ENCODE assay signal across 1 cellular context in the genomic region with DNA sequence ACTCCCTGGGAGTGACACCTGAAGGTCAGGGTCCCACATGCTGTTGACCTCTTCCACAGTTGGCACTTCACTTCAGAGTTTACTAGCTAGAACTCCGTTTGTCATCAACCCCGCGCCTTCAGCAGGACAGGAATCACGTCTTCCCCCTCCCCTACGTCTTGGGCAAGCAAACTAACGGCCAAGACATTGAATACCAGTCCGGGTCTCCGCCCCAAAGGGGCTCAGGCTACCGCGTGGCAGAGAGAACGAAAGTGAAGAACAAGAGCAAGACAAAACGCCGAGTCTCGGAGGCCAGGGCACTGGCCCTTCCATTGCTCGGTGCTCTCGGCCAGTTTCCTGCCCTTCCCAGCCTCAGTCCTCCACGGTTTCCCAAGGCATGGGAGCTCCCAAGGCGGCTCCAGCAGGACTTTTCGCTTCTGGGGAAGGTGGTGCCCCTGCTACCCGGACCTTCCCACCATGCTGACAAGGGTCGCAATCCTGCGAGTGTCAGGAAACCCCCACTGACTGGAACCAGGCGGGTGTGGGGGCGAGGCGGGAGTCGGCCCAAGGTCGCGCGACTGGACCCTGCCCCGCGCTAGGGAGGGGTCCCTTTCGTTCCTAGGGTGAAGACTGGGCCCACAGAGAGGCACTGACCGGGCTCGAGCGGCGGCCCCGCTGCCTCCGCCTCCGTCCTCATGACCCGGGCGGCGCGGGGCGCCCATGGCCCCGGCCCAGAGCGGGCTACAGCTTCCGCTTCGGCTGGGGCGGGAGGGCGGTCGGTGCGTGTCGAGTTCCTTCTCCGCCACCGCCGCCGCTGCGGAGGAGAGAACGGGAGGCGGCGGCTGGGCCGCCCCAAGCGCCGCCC.
A peak's percentile ranks its signal among the peaks of the same experiment; 100 is the strongest.
TF ChIP-seq lines count a peak whose summit lies in the region.

Gene GUCD1 (minus strand): TSS at position 823 of the 844 bp plus-strand sequence. CDS start 147 bp downstream, at position 676.

TF ChIP-seq in HepG2, 621 proteins besides CTCF, POLR2A, EP300 and RAD21 (continued from another document and continues in another):
- TF ChIP-seq ZMYM3 (CRISPR knock-in tag; IDR thresholded peaks at IDR 0.05) (0 out of 2 replicates have a peak, but pooled peaks have one; percentile 11), HIVEP1 (CRISPR knock-in tag; IDR thresholded peaks at IDR 0.05) (peak; percentile 56; the same call in 1 of the 2 replicates), ZNF670 (CRISPR knock-in tag; IDR thresholded peaks at IDR 0.05; ENCODE audit: borderline replicate concordance) (0 out of 2 replicates have a peak, but pooled peaks have one; percentile 0), ZC3H13 (CRISPR knock-in tag; IDR thresholded peaks at IDR 0.05) (0 out of 2 replicates have a peak, but pooled peaks have one; percentile 39), CHCHD3 (CRISPR knock-in tag; IDR thresholded peaks at IDR 0.05) (0 out of 2 replicates have a peak, but pooled peaks have one; percentile 71), SP4 (CRISPR knock-in tag; IDR thresholded peaks at IDR 0.05) (peak; percentile 64), TERF1 (CRISPR knock-in tag; IDR thresholded peaks at IDR 0.05) (0 out of 2 replicates have a peak, but pooled peaks have one; percentile 32), NCOA1 (CRISPR knock-in tag; IDR thresholded peaks at IDR 0.05) (peak; percentile 52), E2F5 (CRISPR knock-in tag; conservative IDR thresholded peaks at IDR 0.05) (0 out of 2 replicates have a peak, but pooled peaks have one; percentile 21), ZNF225 (CRISPR knock-in tag; IDR thresholded peaks at IDR 0.05) (peak; percentile 59; the same call in 1 of the 2 replicates), NR2F6 (IDR thresholded peaks at IDR 0.05) (no peak), NR2F6 (CRISPR knock-in tag; IDR thresholded peaks at IDR 0.05) (peak; percentile 29; the same call in 1 of the 2 replicates), ZNF549 (CRISPR knock-in tag; IDR thresholded peaks at IDR 0.05) (no peak), CENPX (CRISPR knock-in tag; IDR thresholded peaks at IDR 0.05) (no peak), PPARG (CRISPR knock-in tag; conservative IDR thresholded peaks at IDR 0.05) (peak; percentile 51; the same call in 1 of the 2 replicates), SSRP1 (CRISPR knock-in tag; IDR thresholded peaks at IDR 0.05) (no peak), TGIF2 (CRISPR knock-in tag; IDR thresholded peaks at IDR 0.05) (0 out of 2 replicates have a peak, but pooled peaks have one; percentile 22), ZNF441 (CRISPR knock-in tag; IDR thresholded peaks at IDR 0.05; ENCODE audit: borderline replicate concordance) (0 out of 2 replicates have a peak, but pooled peaks have one; percentile 4), SMAD1 (CRISPR knock-in tag; IDR thresholded peaks at IDR 0.05; ENCODE audit: borderline replicate concordance, low read depth) (0 out of 2 replicates have a peak, but pooled peaks have one; percentile 16), ATF7-NPFF (CRISPR knock-in tag; IDR thresholded peaks at IDR 0.05; ENCODE audit: low read depth) (peak; percentile 74; the same call in 1 of the 2 replicates), ZNF567 (CRISPR knock-in tag; IDR thresholded peaks at IDR 0.05; ENCODE audit: borderline replicate concordance) (0 out of 2 replicates have a peak, but pooled peaks have one; percentile 52), ZNF30 (CRISPR knock-in tag; IDR thresholded peaks at IDR 0.05) (0 out of 2 replicates have a peak, but pooled peaks have one; percentile 67), FOXK1 (CRISPR knock-in tag; IDR thresholded peaks at IDR 0.05; ENCODE audit: borderline replicate concordance, low read depth) (peak; percentile 15; the same call in 1 of the 2 replicates), SKI (IDR thresholded peaks at IDR 0.05; ENCODE audit: partially characterized antibody) (peak; percentile 7), FOXK2 (IDR thresholded peaks at IDR 0.05) (no peak), AGO2 (optimal IDR thresholded peaks at IDR 0.05; ENCODE audit: low read depth, low read length) (peak; percentile 90), SOX13 (IDR thresholded peaks at IDR 0.05) (no peak), SOX13 (CRISPR knock-in tag; conservative IDR thresholded peaks at IDR 0.05 in 1 of 2, IDR thresholded peaks at IDR 0.05 in 1 of 2) (0 out of 4 replicates have a peak, but pooled peaks of 1 of the 2 experiments have one; percentile 23), ZNF607 (CRISPR knock-in tag; IDR thresholded peaks at IDR 0.05; ENCODE audit: borderline replicate concordance) (peak; percentile 41), ETV5 (CRISPR knock-in tag; IDR thresholded peaks at IDR 0.05; ENCODE audit: borderline replicate concordance) (peak; percentile 54), ZNF333 (CRISPR knock-in tag; IDR thresholded peaks at IDR 0.05; ENCODE audit: borderline replicate concordance) (peak; percentile 81; the same call in 1 of the 2 replicates), TCF7 (IDR thresholded peaks at IDR 0.05; ENCODE audit: low read depth) (no peak), MAFK (conservative IDR thresholded peaks at IDR 0.05 in 1 of 2, IDR thresholded peaks at IDR 0.05 in 1 of 2; ENCODE audit: low read length in 2 of 2) (no peak), ZFP36L1 (CRISPR knock-in tag; IDR thresholded peaks at IDR 0.05) (no peak), ZNF710 (CRISPR knock-in tag; IDR thresholded peaks at IDR 0.05; ENCODE audit: borderline replicate concordance) (peak; percentile 75; the same call in 1 of the 2 replicates), ZNF350 (CRISPR knock-in tag; IDR thresholded peaks at IDR 0.05; ENCODE audit: borderline replicate concordance, low read depth) (peak; percentile 19; the same call in 1 of the 2 replicates), ZSCAN21 (CRISPR knock-in tag; IDR thresholded peaks at IDR 0.05; ENCODE audit: borderline replicate concordance) (peak; percentile 64; the same call in 1 of the 2 replicates), YY1 (IDR thresholded peaks at IDR 0.05; ENCODE audit: insufficient read depth, insufficient replicate concordance, low read depth, low read length) (peak; percentile 32), MAX (IDR thresholded peaks at IDR 0.05) (peak; percentile 18; the same call in 1 of the 2 replicates), ZBTB7B (CRISPR knock-in tag; IDR thresholded peaks at IDR 0.05) (peak; percentile 37; the same call in 1 of the 2 replicates), RBFOX2 (IDR thresholded peaks at IDR 0.05; ENCODE audit: low read depth, low read length) (peak; percentile 96), KDM6A (CRISPR knock-in tag; IDR thresholded peaks at IDR 0.05; ENCODE audit: low read depth) (0 out of 2 replicates have a peak, but pooled peaks have one; percentile 18), ZNF446 (CRISPR knock-in tag; IDR thresholded peaks at IDR 0.05) (0 out of 2 replicates have a peak, but pooled peaks have one; percentile 10), ZNF564 (CRISPR knock-in tag; IDR thresholded peaks at IDR 0.05) (0 out of 2 replicates have a peak, but pooled peaks have one; percentile 25), ZNF576 (CRISPR knock-in tag; IDR thresholded peaks at IDR 0.05) (no peak), TFE3 (CRISPR knock-in tag; IDR thresholded peaks at IDR 0.05) (peak; percentile 3; the same call in 1 of the 2 replicates), YEATS4 (CRISPR knock-in tag; IDR thresholded peaks at IDR 0.05; ENCODE audit: borderline replicate concordance) (0 out of 2 replicates have a peak, but pooled peaks have one; percentile 15), TAF1 (CRISPR knock-in tag; IDR thresholded peaks at IDR 0.05) (peak; percentile 60), ZNF768 (CRISPR knock-in tag; IDR thresholded peaks at IDR 0.05) (peak; percentile 75; the same call in 1 of the 2 replicates)
- TF ChIP-seq, protein P1, sequence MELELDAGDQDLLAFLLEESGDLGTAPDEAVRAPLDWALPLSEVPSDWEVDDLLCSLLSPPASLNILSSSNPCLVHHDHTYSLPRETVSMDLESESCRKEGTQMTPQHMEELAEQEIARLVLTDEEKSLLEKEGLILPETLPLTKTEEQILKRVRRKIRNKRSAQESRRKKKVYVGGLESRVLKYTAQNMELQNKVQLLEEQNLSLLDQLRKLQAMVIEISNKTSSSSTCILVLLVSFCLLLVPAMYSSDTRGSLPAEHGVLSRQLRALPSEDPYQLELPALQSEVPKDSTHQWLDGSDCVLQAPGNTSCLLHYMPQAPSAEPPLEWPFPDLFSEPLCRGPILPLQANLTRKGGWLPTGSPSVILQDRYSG (CRISPR knock-in tag; IDR thresholded peaks at IDR 0.05) = no peak
- TF ChIP-seq, protein P2, sequence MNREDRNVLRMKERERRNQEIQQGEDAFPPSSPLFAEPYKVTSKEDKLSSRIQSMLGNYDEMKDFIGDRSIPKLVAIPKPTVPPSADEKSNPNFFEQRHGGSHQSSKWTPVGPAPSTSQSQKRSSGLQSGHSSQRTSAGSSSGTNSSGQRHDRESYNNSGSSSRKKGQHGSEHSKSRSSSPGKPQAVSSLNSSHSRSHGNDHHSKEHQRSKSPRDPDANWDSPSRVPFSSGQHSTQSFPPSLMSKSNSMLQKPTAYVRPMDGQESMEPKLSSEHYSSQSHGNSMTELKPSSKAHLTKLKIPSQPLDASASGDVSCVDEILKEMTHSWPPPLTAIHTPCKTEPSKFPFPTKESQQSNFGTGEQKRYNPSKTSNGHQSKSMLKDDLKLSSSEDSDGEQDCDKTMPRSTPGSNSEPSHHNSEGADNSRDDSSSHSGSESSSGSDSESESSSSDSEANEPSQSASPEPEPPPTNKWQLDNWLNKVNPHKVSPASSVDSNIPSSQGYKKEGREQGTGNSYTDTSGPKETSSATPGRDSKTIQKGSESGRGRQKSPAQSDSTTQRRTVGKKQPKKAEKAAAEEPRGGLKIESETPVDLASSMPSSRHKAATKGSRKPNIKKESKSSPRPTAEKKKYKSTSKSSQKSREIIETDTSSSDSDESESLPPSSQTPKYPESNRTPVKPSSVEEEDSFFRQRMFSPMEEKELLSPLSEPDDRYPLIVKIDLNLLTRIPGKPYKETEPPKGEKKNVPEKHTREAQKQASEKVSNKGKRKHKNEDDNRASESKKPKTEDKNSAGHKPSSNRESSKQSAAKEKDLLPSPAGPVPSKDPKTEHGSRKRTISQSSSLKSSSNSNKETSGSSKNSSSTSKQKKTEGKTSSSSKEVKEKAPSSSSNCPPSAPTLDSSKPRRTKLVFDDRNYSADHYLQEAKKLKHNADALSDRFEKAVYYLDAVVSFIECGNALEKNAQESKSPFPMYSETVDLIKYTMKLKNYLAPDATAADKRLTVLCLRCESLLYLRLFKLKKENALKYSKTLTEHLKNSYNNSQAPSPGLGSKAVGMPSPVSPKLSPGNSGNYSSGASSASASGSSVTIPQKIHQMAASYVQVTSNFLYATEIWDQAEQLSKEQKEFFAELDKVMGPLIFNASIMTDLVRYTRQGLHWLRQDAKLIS (CRISPR knock-in tag; IDR thresholded peaks at IDR 0.05) = peak; percentile 63
